Comparison of ENCODE assay signal across 10 cellular contexts in genomic region chr6:4788953-4789584, GRCh38. TPM values are rescaled to one million over a fixed set of nuclear protein-coding genes. Genes with fewer than 3 reads are reported as not detected.
DNase-seq lines count a peak whose midpoint lies in the region; ATAC-seq and TF ChIP-seq lines count a peak whose summit lies in the region.
"Had no signal": no experiment of that assay in that cellular context is flagged by ENCODE, and none has a peak within 500 bp of the region (broad histone marks: within the 10 kb centered on the region; RNA-seq: fewer than 3 reads in every experiment).

No MANE protein-coding gene starts in this region.

- H3K27ac ChIP-seq in GM23338 (ENCODE audit: low read depth), result no peak overlapping the region
- no peak overlapping the region for H3K27ac ChIP-seq in aorta (ENCODE audit: low read depth in 1 of 2, low read length in 2 of 2)
- H3K27ac ChIP-seq: psoas muscle had no signal

- H3K27me3 ChIP-seq in GM23338 (ENCODE audit: insufficient read depth), result peaks cover 29% of the 10 kb centered on the region
- H3K27me3 ChIP-seq in aorta (ENCODE audit: control insufficient read depth in 1 of 2, insufficient read depth in 2 of 2, low read length in 1 of 2), result no peaks in the 10 kb centered on the region

- peak overlapping the region; percentile 68; the same call in 1 of the 2 replicates for H3K4me2 ChIP-seq in GM23338

- TF ChIP-seq CTCF in GM23338 (conservative IDR thresholded peaks at IDR 0.05; ENCODE audit: low read depth in 2 of 2), result peak; percentile 33 to 34

- peaks cover 60% of the 10 kb centered on the region for H3K4me1 Mint-ChIP-seq in GM23338
- H3K4me1 Mint-ChIP-seq in naive thymus-derived CD8-positive, alpha-beta T cell, result peaks cover 30 to 70% (median 67%) of the 10 kb centered on the region in 4 donors
- H3K4me1 Mint-ChIP-seq in activated naive CD8-positive, alpha-beta T cell treated with anti-CD3 and anti-CD28 coated beads for 36 hours, result peaks cover 51% of the 10 kb centered on the region

- H2AFZ ChIP-seq in GM23338, result no peak overlapping the region

- H3K9me2 ChIP-seq in GM23338 (ENCODE audit: insufficient read depth), result no peaks in the 10 kb centered on the region

- POLR2A ChIA-PET in naive thymus-derived CD8-positive, alpha-beta T cell (lab: Charles Lee), result no interaction called here

- 0 out of 2 replicates have a peak, but pooled peaks cover 3% of the 10 kb centered on the region for H3F3A ChIP-seq in GM23338 (replicated peaks; ENCODE audit: low read depth)

- WGBS in aorta, 2 donors, result 86 to 87% methylated on average over 16 of the region's 16 CpGs

- H3K36me3 Mint-ChIP-seq in GM23338 (ENCODE audit: low read depth), result peaks cover 9% of the 10 kb centered on the region; the same call in 2 of the 3 replicates
- peaks cover 0 to 4% (median 2%) of the 10 kb centered on the region in 3 donors for H3K36me3 Mint-ChIP-seq in naive thymus-derived CD8-positive, alpha-beta T cell
- H3K36me3 Mint-ChIP-seq in activated naive CD8-positive, alpha-beta T cell treated with anti-CD3 and anti-CD28 coated beads for 36 hours, result peaks cover 22% of the 10 kb centered on the region

- no peak overlapping the region for H3K27ac Mint-ChIP-seq in GM23338
- H3K27ac Mint-ChIP-seq in naive thymus-derived CD8-positive, alpha-beta T cell, result peak overlapping the region in 4 of 10 donors; percentile 24 to 54 (median 46)
- H3K27ac Mint-ChIP-seq in activated naive CD8-positive, alpha-beta T cell treated with anti-CD3 and anti-CD28 coated beads for 36 hours, result no peak overlapping the region

- H3K79me2 ChIP-seq in GM23338 (replicated peaks; ENCODE audit: insufficient read depth), result peaks cover 100% of the 10 kb centered on the region

- no peak overlapping the region for H3K4me3 Mint-ChIP-seq in GM23338
- H3K4me3 Mint-ChIP-seq in naive thymus-derived CD8-positive, alpha-beta T cell, result peak overlapping the region in 6 of 10 donors; percentile 8 to 69 (median 50)
- H3K4me3 Mint-ChIP-seq in activated naive CD8-positive, alpha-beta T cell treated with anti-CD3 and anti-CD28 coated beads for 36 hours, result no peak overlapping the region

- peaks cover 99% of the 10 kb centered on the region for H4K20me1 ChIP-seq in GM23338 (replicated peaks; ENCODE audit: insufficient read depth)

- peak; percentile 74 for DNase-seq in GM23338 (ENCODE audit: low spot score)
- peak in 1 of 10 donors; percentile 11 for DNase-seq in naive thymus-derived CD8-positive, alpha-beta T cell
- no peak for DNase-seq in activated gamma-delta T cell treated with Interleukin-2 at 50 U/mL for 16 hours
- DNase-seq in activated CD4-positive, CD25-positive, alpha-beta regulatory T cell (lab: John Stamatoyannopoulos, UW), result no peak
- no peak for DNase-seq in aorta
- DNase-seq in activated naive CD8-positive, alpha-beta T cell treated with anti-CD3 and anti-CD28 coated beads for 36 hours, result no peak
- DNase-seq: psoas muscle; stimulated activated naive CD8-positive, alpha-beta T cell treated with anti-CD3 and anti-CD28 coated beads, Interleukin-15, Interleukin-2, amounts not matched to agents 100 U/mL and 50 U/mL, for 24 hours had no signal

- H3K4me3 ChIP-seq in GM23338 (no peak overlapping the region), aorta (ENCODE audit: low read length in 2 of 2) (no peak overlapping the region)
- H3K4me3 ChIP-seq: psoas muscle had no signal

- peak; percentile 88 for ATAC-seq in GM18867 (IDR thresholded peaks at IDR 0.05; ENCODE audit: unreplicated experiment)
- peak; percentile 76 for ATAC-seq in GM23338
- peak; percentile 96 for ATAC-seq in HG03460 (IDR thresholded peaks at IDR 0.05; ENCODE audit: unreplicated experiment)
- ATAC-seq in naive thymus-derived CD8-positive, alpha-beta T cell, result peak in 1 of 2 donors; percentile 54
- ATAC-seq in aorta (ENCODE audit: low FRiP score), result no peak
- ATAC-seq: psoas muscle; stimulated activated naive CD8-positive, alpha-beta T cell treated with anti-CD3 and anti-CD28 coated beads, Interleukin-15, Interleukin-2, amounts not matched to agents 100 U/mL and 50 U/mL, for 24 hours had no signal

- intact Hi-C loops in aorta (cut with DNase I), result no loop called here

- H3K9me3 ChIP-seq in aorta (ENCODE audit: control insufficient read depth, low read length), result no peaks in the 10 kb centered on the region
- H3K9me3 ChIP-seq: psoas muscle had no signal

- H3K4me1 ChIP-seq in GM23338 (ENCODE audit: insufficient read depth) (peaks cover 64% of the 10 kb centered on the region), aorta (ENCODE audit: control insufficient read depth in 1 of 2, insufficient read depth in 2 of 2, low read length in 2 of 2) (peaks cover 0 to 2% of the 10 kb centered on the region in 2 donors)

- H3K9me3 Mint-ChIP-seq in GM23338, result no peaks in the 10 kb centered on the region
- peaks cover 0 to 3% (median 0%) of the 10 kb centered on the region in 9 donors for H3K9me3 Mint-ChIP-seq in naive thymus-derived CD8-positive, alpha-beta T cell
- H3K9me3 Mint-ChIP-seq in activated naive CD8-positive, alpha-beta T cell treated with anti-CD3 and anti-CD28 coated beads for 36 hours, result peaks cover 5% of the 10 kb centered on the region

- no peaks in the 10 kb centered on the region for H3K36me3 ChIP-seq in GM23338 (ENCODE audit: insufficient read depth)
- H3K36me3 ChIP-seq in aorta (ENCODE audit: control insufficient read depth in 1 of 2, insufficient read depth in 2 of 2, low read length in 1 of 2), result no peaks in the 10 kb centered on the region

- peaks cover 17% of the 10 kb centered on the region for H3K27me3 Mint-ChIP-seq in GM23338 (ENCODE audit: insufficient read depth, low read depth, poor library complexity)
- H3K27me3 Mint-ChIP-seq in naive thymus-derived CD8-positive, alpha-beta T cell, result no peaks in the 10 kb centered on the region
- no peaks in the 10 kb centered on the region for H3K27me3 Mint-ChIP-seq in activated naive CD8-positive, alpha-beta T cell treated with anti-CD3 and anti-CD28 coated beads for 36 hours

TF ChIP-seq in GM23338, 12 proteins besides CTCF, POLR2A, EP300 and RAD21 (continues in another document):
- TF ChIP-seq ZNF331 (CRISPR knock-in tag; IDR thresholded peaks at IDR 0.05; ENCODE audit: low read depth) (no peak), CREB1 (CRISPR knock-in tag; IDR thresholded peaks at IDR 0.05; ENCODE audit: low read depth) (no peak), POLR2AphosphoS5 (IDR thresholded peaks at IDR 0.05; ENCODE audit: low read depth) (no peak)

RNA-seq across cellular contexts. Expression of gene CDYL, which starts 12.9 kb away (rescaled TPM):
- total RNA-seq in GM23338 (2014; rRNA removed; shearing (Covaris generic)), result 123 and 128 TPM in 2 replicates
- 61.6 and 67.2 TPM in 2 replicates for polyA plus RNA-seq in GM23338 (2016; fragmentation: Nextera tagmentation; extraction: Ambion mirVana)
- 10 to 100 TPM; 47.8 to 49.3 TPM for total RNA-seq in naive thymus-derived CD8-positive, alpha-beta T cell
- 1 to 10 TPM; 5.6 to 6.1 (median 5.7) TPM for polyA plus RNA-seq in naive thymus-derived CD8-positive, alpha-beta T cell
- 10 to 100 TPM; 42.9 to 44.2 TPM for total RNA-seq in aorta
- 1 to 10 TPM; 9.6 to 9.9 TPM for polyA plus RNA-seq in aorta
- 10 to 100 TPM; 38.8 to 40.5 TPM for total RNA-seq in activated naive CD8-positive, alpha-beta T cell treated with anti-CD3 and anti-CD28 coated beads for 36 hours

Comparison
In these comparisons a context has a peak if more than half of its experiments do, and no peak if none do; other contexts are left out.
1. H3K4me3 Mint-ChIP-seq: peak in naive thymus-derived CD8-positive, alpha-beta T cell (6 of 10); none in GM23338 (single experiment) and activated naive CD8-positive, alpha-beta T cell treated with anti-CD3 and anti-CD28 coated beads for 36 hours (single experiment).